ENCODE assay signal across 8 cellular contexts in genomic region chr7:90152642-90153253, GRCh38. TPM values are rescaled to one million over a fixed set of nuclear protein-coding genes. Genes with fewer than 3 reads are reported as not detected.
A peak's percentile ranks its signal among the peaks of the same experiment; 100 is the strongest.
DNase-seq lines count a peak whose midpoint lies in the region; ATAC-seq and TF ChIP-seq lines count a peak whose summit lies in the region.
"Not testable (repeated sequence)": the region's sequence is repeated elsewhere in the genome, so short reads cannot be mapped to it uniquely, and the experiment has no call there.

No MANE protein-coding gene starts in this region.

- DNase-seq in DMS53 (lab: John Stamatoyannopoulos, UW) (peak; percentile 90), HCT116 (ENCODE audit: low read depth, low spot score) (peak; percentile 59), NCI-H1694 (lab: John Stamatoyannopoulos, UW) (peak; percentile 43), body of pancreas (peak in 1 of 4 donors; percentile 31), glomerular endothelial cell (ENCODE audit: extremely low read depth, low read depth, low spot score) (peak; percentile 52)
- not testable (repeated sequence) for DNase-seq in Panc1 (ENCODE audit: low read depth, low spot score); nephron progenitor cell; vagina (ENCODE audit: extremely low spot score in 2 of 2)

- BruUV-seq in HCT116 (replicated peaks; lab: Mats Ljungman, UMichigan); Panc1 (replicated peaks; lab: Mats Ljungman, UMichigan): not testable (repeated sequence)

- H3K79me2 ChIP-seq in HCT116 (ENCODE audit: insufficient read depth, low read length) = not testable (repeated sequence)

- peak overlapping the region; percentile 85 for H2AFZ ChIP-seq in HCT116 (ENCODE audit: low read depth, low read length, poor library complexity, severe bottlenecking)

- POLR2A ChIA-PET in HCT116 (lab: Charles Lee) = interaction anchor here (0.7 kb wide), 1 partner anchor 153 kb away, joined by 5 read pairs; no protein-coding TSS in a partner anchor
- POLR2A ChIA-PET in Panc1 (lab: Charles Lee) = not testable (repeated sequence)

- intact Hi-C loops in HCT116 (cut with micrococcal nuclease) (loop anchor here (1.0 kb wide), 1 partner anchor 261 kb away; no protein-coding TSS in a partner anchor), Panc1 (cut with micrococcal nuclease; ENCODE audit: unreplicated experiment) (loop anchor here (2.0 kb wide), 1 partner anchor 274 kb away; no protein-coding TSS in a partner anchor)
- intact Hi-C loops in body of pancreas (cut with DNase I); vagina (cut with DNase I): not testable (repeated sequence)

- WGBS in body of pancreas, 2 donors = 28 to 29% methylated on average over 9 of the region's 9 CpGs

- not testable (repeated sequence) for ATAC-seq in HCT116, Panc1, body of pancreas

- RAD21 ChIA-PET in HCT116 (lab: Charles Lee; ENCODE audit: low non-redundant PET in 1 of 2, low total read pairs in 2 of 2, uncharacterized antibody in 2 of 2, unreplicated experiment in 2 of 2) = interaction anchor here (0.7 to 1.9 kb wide), 3 partner anchors 26 to 275 kb away, joined by 3 to 7 read pairs (median 3); no protein-coding TSS in a partner anchor

- H3K9ac ChIP-seq in HCT116 (ENCODE audit: low read length) = not testable (repeated sequence)

- H3K27ac Mint-ChIP-seq in nephron progenitor cell = not testable (repeated sequence)

- not testable (repeated sequence) for H3K27ac ChIP-seq in HCT116 (ENCODE audit: low read depth, low read length); Panc1 (ENCODE audit: low read length); body of pancreas; vagina

- H3K4me3 Mint-ChIP-seq in nephron progenitor cell = not testable (repeated sequence)

- not testable (repeated sequence) for H3K9me3 ChIP-seq in HCT116 (ENCODE audit: control insufficient read depth in 1 of 2, insufficient read depth in 1 of 2, low read depth in 1 of 2, low read length in 2 of 2); Panc1 (ENCODE audit: control insufficient read depth, insufficient read depth, low read depth, low read length); body of pancreas; vagina

- H3K27me3 Mint-ChIP-seq in nephron progenitor cell (ENCODE audit: low read depth, poor library complexity) = peaks cover 14% of the 10 kb centered on the region

- not testable (repeated sequence) for H3K36me3 ChIP-seq in HCT116 (ENCODE audit: control insufficient read depth in 1 of 2, insufficient read depth in 2 of 2, low read length in 2 of 2); Panc1 (ENCODE audit: control insufficient read depth, insufficient read depth, low read length); body of pancreas (replicated peaks in 1 of 2; ENCODE audit: insufficient read depth in 1 of 2, low read depth in 2 of 2); vagina

- not testable (repeated sequence) for H4K20me1 ChIP-seq in HCT116 (ENCODE audit: insufficient read depth)

- in situ Hi-C loops in Panc1 (cut with HindIII; ENCODE audit: low pct_unique_long_range_greater_than_20kb, low sequenced_read_pairs) = not testable (repeated sequence)

- not testable (repeated sequence) for H3K9me3 Mint-ChIP-seq in nephron progenitor cell

- TF ChIP-seq POLR2A in HCT116 (IDR thresholded peaks at IDR 0.05; ENCODE audit: borderline replicate concordance, extremely low read depth, insufficient read depth, insufficient read length); body of pancreas (IDR thresholded peaks at IDR 0.05); vagina (IDR thresholded peaks at IDR 0.05): not testable (repeated sequence)

- peaks cover 0 to 30% of the 10 kb centered on the region in 2 experiments; a peak in 2 of 4 replicates for H3K4me1 ChIP-seq in HCT116 (ENCODE audit: control insufficient read depth in 1 of 2, insufficient read depth in 2 of 2, low read length in 2 of 2)
- H3K4me1 ChIP-seq in Panc1 (ENCODE audit: control insufficient read depth, insufficient read depth, low read length); body of pancreas; vagina: not testable (repeated sequence)

- peak; percentile 82 for TF ChIP-seq RAD21 in HCT116 (IDR thresholded peaks at IDR 0.05; ENCODE audit: low read depth)

- H3K4me1 Mint-ChIP-seq in nephron progenitor cell = not testable (repeated sequence)

- H3K9me2 ChIP-seq in HCT116 (ENCODE audit: insufficient read depth) = not testable (repeated sequence)

- H3K36me3 Mint-ChIP-seq in nephron progenitor cell (ENCODE audit: low read depth) = not testable (repeated sequence)

- H3K27me3 ChIP-seq in HCT116 (ENCODE audit: insufficient read depth, low read length); Panc1 (ENCODE audit: control insufficient read depth, insufficient read depth, low read length); body of pancreas; vagina: not testable (repeated sequence)

- TF ChIP-seq CTCF in HCT116 (IDR thresholded peaks at IDR 0.05 in 2 of 3, conservative IDR thresholded peaks at IDR 0.05 in 1 of 3; ENCODE audit: borderline replicate concordance in 1 of 3, insufficient read depth in 1 of 3, low read depth in 2 of 3, low read length in 2 of 3) = peak; percentile 23 to 79 (median 56); a peak in 4 of 6 replicates
- peak; percentile 64 for TF ChIP-seq CTCF in Panc1 (IDR thresholded peaks at IDR 0.05)
- TF ChIP-seq CTCF in body of pancreas (IDR thresholded peaks at IDR 0.05) = peak in 6 of 7 experiments; percentile 39 to 82 (median 72)
- TF ChIP-seq CTCF in nephron progenitor cell (IDR thresholded peaks at IDR 0.05) = peak; percentile 57
- TF ChIP-seq CTCF in vagina (IDR thresholded peaks at IDR 0.05) = peak; percentile 25 to 66 (median 28)

- CTCF ChIA-PET in HCT116 (lab: Charles Lee) = interaction anchor here (0.6 to 3.5 kb wide), 7 partner anchors 44 to 1606 kb away, joined by 3 to 58 read pairs (median 5); no protein-coding TSS in a partner anchor
- CTCF ChIA-PET in Panc1 (lab: Charles Lee) = interaction anchor here (0.7 kb wide), 1 partner anchor 19 kb away, joined by 9 read pairs; no protein-coding TSS in a partner anchor

- not testable (repeated sequence) for H3K4me3 ChIP-seq in HCT116 (replicated peaks in 1 of 2; ENCODE audit: low read depth in 1 of 2, low read length in 2 of 2); Panc1 (ENCODE audit: low read depth in 2 of 2, low read length in 2 of 2); body of pancreas; vagina

- peak overlapping the region; percentile 23; the same call in 1 of the 2 replicates for H3K4me2 ChIP-seq in HCT116 (ENCODE audit: low read length)

RNA-seq across cellular contexts. Expression of gene STEAP1, which starts 1.5 kb away (rescaled TPM):
- 18.8 TPM for total RNA-seq in HCT116 (2021; ENCODE audit: unreplicated experiment)
- 8.4 and 15.2 TPM in 2 replicates for polyA plus RNA-seq in HCT116 (2012)
- total RNA-seq in Panc1 (2021; ENCODE audit: unreplicated experiment) = 5.5 TPM
- polyA plus RNA-seq in Panc1 (2012; ENCODE audit: insufficient read length) = 4.1 TPM
- 10 to 100 TPM in 1 of 2 donors, 1 to 10 TPM in 1; 3.0 to 12.7 TPM for total RNA-seq in body of pancreas
- 1.5 and 5.5 TPM in 2 replicates for total RNA-seq in glomerular endothelial cell
- total RNA-seq in vagina = 24.3 TPM

RNA-seq across cellular contexts. Expression of gene STEAP2, which starts 58.8 kb away (rescaled TPM):
- total RNA-seq in HCT116 (2021; ENCODE audit: unreplicated experiment) = 13.4 TPM
- polyA plus RNA-seq in HCT116 (2012) = 2.7 and 4.9 TPM in 2 replicates
- 4.1 TPM for total RNA-seq in Panc1 (2021; ENCODE audit: unreplicated experiment)
- 1.7 TPM for polyA plus RNA-seq in Panc1 (2012; ENCODE audit: insufficient read length)
- total RNA-seq in body of pancreas = 10 to 100 TPM in 1 of 2 donors, 1 to 10 TPM in 1; 9.2 to 12.7 TPM
- 0.05 and 0.70 TPM in 2 replicates for total RNA-seq in glomerular endothelial cell
- total RNA-seq in vagina = 32.2 TPM
